1 cellular context compared by ENCODE assay signal in genomic region chr20:5766085-5766764, GRCh38.
TF ChIP-seq lines count a peak whose summit lies in the region.

No MANE protein-coding gene starts in this region.

TF ChIP-seq in HepG2, 621 proteins besides CTCF, POLR2A, EP300 and RAD21 (continued from another document):
- TF ChIP-seq, protein P1, sequence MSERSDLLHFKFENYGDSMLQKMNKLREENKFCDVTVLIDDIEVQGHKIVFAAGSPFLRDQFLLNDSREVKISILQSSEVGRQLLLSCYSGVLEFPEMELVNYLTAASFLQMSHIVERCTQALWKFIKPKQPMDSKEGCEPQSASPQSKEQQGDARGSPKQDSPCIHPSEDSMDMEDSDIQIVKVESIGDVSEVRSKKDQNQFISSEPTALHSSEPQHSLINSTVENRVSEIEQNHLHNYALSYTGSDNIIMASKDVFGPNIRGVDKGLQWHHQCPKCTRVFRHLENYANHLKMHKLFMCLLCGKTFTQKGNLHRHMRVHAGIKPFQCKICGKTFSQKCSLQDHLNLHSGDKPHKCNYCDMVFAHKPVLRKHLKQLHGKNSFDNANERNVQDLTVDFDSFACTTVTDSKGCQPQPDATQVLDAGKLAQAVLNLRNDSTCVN (CRISPR knock-in tag; IDR thresholded peaks at IDR 0.05; ENCODE audit: borderline replicate concordance), result peak; percentile 80; the same call in 1 of the 2 replicates
- TF ChIP-seq ZNF619 (CRISPR knock-in tag; IDR thresholded peaks at IDR 0.05), result no peak
- TF ChIP-seq, protein P2, sequence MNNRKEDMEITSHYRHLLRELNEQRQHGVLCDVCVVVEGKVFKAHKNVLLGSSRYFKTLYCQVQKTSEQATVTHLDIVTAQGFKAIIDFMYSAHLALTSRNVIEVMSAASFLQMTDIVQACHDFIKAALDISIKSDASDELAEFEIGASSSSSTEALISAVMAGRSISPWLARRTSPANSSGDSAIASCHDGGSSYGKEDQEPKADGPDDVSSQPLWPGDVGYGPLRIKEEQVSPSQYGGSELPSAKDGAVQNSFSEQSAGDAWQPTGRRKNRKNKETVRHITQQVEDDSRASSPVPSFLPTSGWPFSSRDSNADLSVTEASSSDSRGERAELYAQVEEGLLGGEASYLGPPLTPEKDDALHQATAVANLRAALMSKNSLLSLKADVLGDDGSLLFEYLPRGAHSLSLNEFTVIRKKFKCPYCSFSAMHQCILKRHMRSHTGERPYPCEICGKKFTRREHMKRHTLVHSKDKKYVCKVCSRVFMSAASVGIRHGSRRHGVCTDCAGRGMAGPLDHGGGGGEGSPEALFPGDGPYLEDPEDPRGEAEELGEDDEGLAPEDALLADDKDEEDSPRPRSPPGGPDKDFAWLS (CRISPR knock-in tag; IDR thresholded peaks at IDR 0.05; ENCODE audit: borderline replicate concordance), result no peak
- no peak for TF ChIP-seq KLF13 (CRISPR knock-in tag; IDR thresholded peaks at IDR 0.05)
- TF ChIP-seq, protein P3, sequence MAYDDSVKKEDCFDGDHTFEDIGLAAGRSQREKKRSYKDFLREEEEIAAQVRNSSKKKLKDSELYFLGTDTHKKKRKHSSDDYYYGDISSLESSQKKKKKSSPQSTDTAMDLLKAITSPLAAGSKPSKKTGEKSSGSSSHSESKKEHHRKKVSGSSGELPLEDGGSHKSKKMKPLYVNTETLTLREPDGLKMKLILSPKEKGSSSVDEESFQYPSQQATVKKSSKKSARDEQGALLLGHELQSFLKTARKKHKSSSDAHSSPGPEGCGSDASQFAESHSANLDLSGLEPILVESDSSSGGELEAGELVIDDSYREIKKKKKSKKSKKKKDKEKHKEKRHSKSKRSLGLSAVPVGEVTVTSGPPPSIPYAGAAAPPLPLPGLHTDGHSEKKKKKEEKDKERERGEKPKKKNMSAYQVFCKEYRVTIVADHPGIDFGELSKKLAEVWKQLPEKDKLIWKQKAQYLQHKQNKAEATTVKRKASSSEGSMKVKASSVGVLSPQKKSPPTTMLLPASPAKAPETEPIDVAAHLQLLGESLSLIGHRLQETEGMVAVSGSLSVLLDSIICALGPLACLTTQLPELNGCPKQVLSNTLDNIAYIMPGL (CRISPR knock-in tag; IDR thresholded peaks at IDR 0.05; ENCODE audit: borderline replicate concordance in 1 of 2, low read depth in 1 of 2), result no peak
- no peak for TF ChIP-seq ZNF543 (CRISPR knock-in tag; IDR thresholded peaks at IDR 0.05)
